Comparison of ENCODE assay signal across 23 cellular contexts in the genomic region with DNA sequence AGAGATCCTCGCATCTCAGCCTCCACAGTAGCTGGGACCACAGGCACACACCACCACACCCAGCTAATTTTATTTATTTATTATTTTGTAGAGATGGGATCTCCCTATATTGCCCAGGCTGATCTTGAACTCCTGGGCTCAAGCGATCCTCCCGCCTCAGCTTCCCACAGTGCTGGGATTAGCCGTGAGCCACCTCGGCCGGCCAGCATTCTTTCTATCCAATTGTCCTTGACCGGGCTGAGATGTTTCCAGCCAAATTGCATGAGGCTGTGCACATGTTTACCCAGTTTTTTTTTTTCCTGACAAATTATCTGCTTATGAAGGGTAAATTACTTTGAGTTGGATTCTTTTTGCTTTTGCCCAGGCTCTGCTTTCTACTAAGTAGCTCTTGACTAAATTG. TPM values are rescaled to one million over a fixed set of nuclear protein-coding genes. Genes with fewer than 3 reads are reported as not detected.
DNase-seq lines count a peak whose midpoint lies in the region; ATAC-seq, FAIRE-seq and TF ChIP-seq lines count a peak whose summit lies in the region.
"Had no signal": no experiment of that assay in that cellular context is flagged by ENCODE, and none has a peak within 500 bp of the region (broad histone marks: within the 10 kb centered on the region; RNA-seq: fewer than 3 reads in every experiment).

No MANE protein-coding gene starts in this region.

- TF ChIP-seq CTCF in coronary artery (IDR thresholded peaks at IDR 0.05) (no peak), type B pancreatic cell (conservative IDR thresholded peaks at IDR 0.05) (no peak)

- H3K36me3 Mint-ChIP-seq in type B pancreatic cell = no peaks in the 10 kb centered on the region
- H3K36me3 Mint-ChIP-seq: CD8-positive, alpha-beta memory T cell had no signal

- no peak overlapping the region for H3K4me3 Mint-ChIP-seq in type B pancreatic cell
- H3K4me3 Mint-ChIP-seq: CD8-positive, alpha-beta memory T cell had no signal

- WGBS in small intestine, 3 donors = 68 to 74% (median 71%) methylated on average over 7 of the region's 7 CpGs

- H3K9me3 ChIP-seq in small intestine (ENCODE audit: control insufficient read depth, low read depth) = no peaks in the 10 kb centered on the region

- no peaks in the 10 kb centered on the region for H3K9me3 Mint-ChIP-seq in type B pancreatic cell

- peak overlapping the region; percentile 77 to 88 for H3K27ac ChIP-seq in coronary artery
- H3K27ac ChIP-seq in small intestine (ENCODE audit: low read depth in 1 of 2, low read length in 1 of 2) = no peak overlapping the region
- H3K27ac ChIP-seq: C4-2B, SJSA1 had no signal

- H3K27me3 Mint-ChIP-seq in type B pancreatic cell = peaks cover 3% of the 10 kb centered on the region

- intact Hi-C loops in Right ventricle myocardium superior (cut with DNase I) (no loop called here), cardiac septum (cut with DNase I) (no loop called here), sciatic nerve (cut with DNase I) (no loop called here)

- no peak for FAIRE-seq in small intestine (lab: Jason Lieb, UNC)
- FAIRE-seq: GM12891, RCC 7860 had no signal

- H3K27ac Mint-ChIP-seq in type B pancreatic cell = no peak overlapping the region
- H3K27ac Mint-ChIP-seq: CD8-positive, alpha-beta memory T cell had no signal

- DNase-seq in Right ventricle myocardium superior = peak; percentile 8
- DNase-seq in cardiac septum (ENCODE audit: low spot score) = no peak
- DNase-seq in coronary artery (ENCODE audit: low spot score) = no peak
- DNase-seq in sciatic nerve (ENCODE audit: low spot score) = no peak
- no peak for DNase-seq in small intestine
- no peak for DNase-seq in type B pancreatic cell (ENCODE audit: extremely low spot score, unreplicated experiment)
- DNase-seq: 8988T; Calu3; CD8-positive, alpha-beta memory T cell; DMS153; Karpas-422; MV-4-11; NCI-H1417; NCI-H1694 treated with DMSO at 0.1 percent for 48 hours; NCI-H2107; NCI-H510A treated with DMSO at 0.1 percent for 48 hours; NCI-H748 treated with DMSO at 0.1 percent for 48 hours; OCI-M1 had no signal

- H3K4me3 ChIP-seq in coronary artery = no peak overlapping the region
- no peak overlapping the region for H3K4me3 ChIP-seq in small intestine (ENCODE audit: low read depth in 1 of 2, low read length in 2 of 2)
- H3K4me3 ChIP-seq: SJSA1 had no signal

- H3K4me1 ChIP-seq in small intestine (ENCODE audit: control insufficient read depth in 2 of 2, insufficient read depth in 1 of 2, low read depth in 1 of 2, low read length in 1 of 2) = no peaks in the 10 kb centered on the region
- H3K4me1 ChIP-seq: SJSA1 had no signal

- no peaks in the 10 kb centered on the region for H3K4me1 Mint-ChIP-seq in type B pancreatic cell (ENCODE audit: unreplicated experiment)
- H3K4me1 Mint-ChIP-seq: CD8-positive, alpha-beta memory T cell had no signal

- no peaks in the 10 kb centered on the region for H3K36me3 ChIP-seq in small intestine (ENCODE audit: control insufficient read depth in 2 of 2, insufficient read depth in 2 of 2, low read length in 2 of 2)
- H3K36me3 ChIP-seq: SJSA1 had no signal

- ATAC-seq in Right ventricle myocardium superior (ENCODE audit: poor library complexity) (no peak), sciatic nerve (peak; percentile 37), HG03342 (IDR thresholded peaks at IDR 0.05; ENCODE audit: unreplicated experiment) (no peak)

- H3K27me3 ChIP-seq in small intestine (ENCODE audit: control insufficient read depth in 2 of 2, insufficient read depth in 2 of 2, low read length in 2 of 2) = no peaks in the 10 kb centered on the region
- H3K27me3 ChIP-seq: SJSA1 had no signal

RNA-seq across cellular contexts. Expression of gene UNC13A, which starts 28.2 kb away (rescaled TPM):
- total RNA-seq in Right ventricle myocardium superior (0.05 TPM), cardiac septum (0.30 TPM), sciatic nerve (0.13 TPM), type B pancreatic cell (ENCODE audit: low replicate concordance) (4.3 and 6.2 TPM in 2 replicates)
- polyA plus RNA-seq in small intestine = 1 to 10 TPM in 1 of 3 donors, not detected in 2; 1.1 TPM
- total RNA-seq: CD8-positive, alpha-beta memory T cell; SJSA1 had no signal
- polyA plus RNA-seq: CD8-positive, alpha-beta memory T cell had no signal

RNA-seq across cellular contexts. Expression of gene MAP1S, which starts 59.3 kb away (rescaled TPM):
- total RNA-seq in Right ventricle myocardium superior (25.1 TPM), cardiac septum (27.5 TPM), sciatic nerve (55.8 TPM), type B pancreatic cell (ENCODE audit: low replicate concordance) (87.1 and 93.6 TPM in 2 replicates)
- 10 to 100 TPM; 18.0 to 26.4 (median 24.3) TPM for polyA plus RNA-seq in small intestine

Comparison
In these comparisons a context has a peak if more than half of its experiments do, and no peak if none do; other contexts are left out.
1. H3K27ac ChIP-seq: peak in coronary artery (2 of 2); none in small intestine (0 of 2).